12 cellular contexts compared by ENCODE assay signal in the genomic region with DNA sequence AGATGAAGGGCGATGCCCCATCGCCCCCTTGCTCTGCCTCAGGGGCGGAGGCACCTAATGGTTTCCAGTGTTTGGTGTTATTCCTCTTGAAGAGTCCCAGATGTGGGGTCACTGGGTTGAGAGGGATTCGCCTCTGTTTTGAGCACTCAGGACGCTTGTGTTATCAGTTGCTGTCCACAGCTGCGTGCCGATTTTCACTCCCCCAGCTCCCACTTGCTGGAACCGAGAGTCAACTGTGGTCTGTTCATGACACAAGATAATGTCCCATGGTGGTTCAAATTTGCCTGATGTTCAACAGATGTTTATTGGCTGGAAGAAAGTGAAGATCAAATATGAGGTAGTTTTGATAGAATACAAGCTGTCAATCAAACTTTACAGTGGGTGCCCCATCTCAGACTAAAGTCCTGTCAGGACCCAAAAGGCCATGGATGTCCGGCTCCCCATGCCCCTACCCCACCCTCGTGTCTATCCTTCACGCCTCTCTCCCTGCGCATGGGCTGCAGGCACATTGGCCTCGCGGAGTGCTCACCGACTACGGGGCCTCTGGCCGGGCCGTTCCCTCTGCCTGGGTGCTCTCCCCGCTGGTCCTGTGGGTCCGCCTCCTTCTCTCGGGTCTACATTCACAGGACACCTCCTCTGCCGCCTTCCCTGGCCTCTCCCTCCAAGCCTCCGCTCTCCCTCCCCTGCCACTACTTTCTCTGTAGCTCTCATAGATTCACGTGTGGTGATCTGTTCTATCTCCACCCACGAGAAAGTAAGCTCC.
"Had no signal": no experiment of that assay in that cellular context is flagged by ENCODE, and none has a peak within 500 bp of the region (broad histone marks: within the 10 kb centered on the region; RNA-seq: fewer than 3 reads in every experiment).

No MANE protein-coding gene starts in this region.

- H3K27ac Mint-ChIP-seq: activated naive CD4-positive, alpha-beta T cell treated with anti-CD3 and anti-CD28 coated beads, Interleukin-2, amount 10 ng/mL, durations not matched to agents 7 days and 5 days; natural killer cell treated with Interleukin-12 subunit alpha and Interleukin-12 subunit beta and Interleukin-15 and Interleukin-18, amount 100 ng/mL, for 72 hours; T-helper 2 cell treated with Interferon-gamma antibody and Interleukin-4, amounts not matched to agents 5 μg/mL and 100 μg/mL, for 36 hours had no signal

- H3K36me3 Mint-ChIP-seq: activated naive CD4-positive, alpha-beta T cell treated with anti-CD3 and anti-CD28 coated beads, Interleukin-2, amount 10 ng/mL, durations not matched to agents 7 days and 5 days; natural killer cell treated with Interleukin-12 subunit alpha and Interleukin-12 subunit beta and Interleukin-15 and Interleukin-18, amount 100 ng/mL, for 72 hours had no signal

- H3K27me3 Mint-ChIP-seq: progenitor cell of endocrine pancreas had no signal

- H3K9me3 Mint-ChIP-seq: activated naive CD4-positive, alpha-beta T cell treated with anti-CD3 and anti-CD28 coated beads, Interleukin-2, amount 10 ng/mL, durations not matched to agents 7 days and 5 days; natural killer cell treated with Interleukin-12 subunit alpha and Interleukin-12 subunit beta and Interleukin-15 and Interleukin-18, amount 100 ng/mL, for 72 hours; T-helper 2 cell treated with Interferon-gamma antibody and Interleukin-4, amounts not matched to agents 5 μg/mL and 100 μg/mL, for 36 hours had no signal

- H3K4me3 ChIP-seq: right atrium auricular region, skin epidermis, thoracic aorta had no signal

- ATAC-seq: esophagus mucosa; natural killer cell treated with Interleukin-12 subunit alpha and Interleukin-12 subunit beta and Interleukin-15 and Interleukin-18, amount 100 ng/mL, for 72 hours had no signal

- H3K27ac ChIP-seq: right atrium auricular region, skin epidermis, thoracic aorta had no signal

- H3K4me3 Mint-ChIP-seq: activated naive CD4-positive, alpha-beta T cell treated with anti-CD3 and anti-CD28 coated beads, Interleukin-2, amount 10 ng/mL, durations not matched to agents 7 days and 5 days; natural killer cell treated with Interleukin-12 subunit alpha and Interleukin-12 subunit beta and Interleukin-15 and Interleukin-18, amount 100 ng/mL, for 72 hours; T-helper 2 cell treated with Interferon-gamma antibody and Interleukin-4, amounts not matched to agents 5 μg/mL and 100 μg/mL, for 36 hours had no signal

- H3K9me3 ChIP-seq: right atrium auricular region, thoracic aorta had no signal

- H3K27me3 ChIP-seq: right atrium auricular region had no signal

- FAIRE-seq: islet of Langerhans had no signal

- H3K36me3 ChIP-seq: right atrium auricular region, thoracic aorta had no signal

- DNase-seq: activated CD4-positive, alpha-beta T cell treated with anti-CD3 and anti-CD28 coated beads, Interleukin-2, amount 50 U/mL, for 4 hours; activated CD4-positive, CD25-positive, alpha-beta regulatory T cell treated with anti-CD3 and anti-CD28 coated beads, Interleukin-2, amount 50 U/mL, for 72 hours; activated naive CD4-positive, alpha-beta T cell treated with anti-CD3 and anti-CD28 coated beads, Interleukin-2, amount 10 ng/mL, durations not matched to agents 7 days and 5 days; activated T-cell treated with anti-CD3 and anti-CD28 coated beads, Interleukin-2, amount 50 U/mL, for 1 hour had no signal
